2 cellular contexts compared by ENCODE assay signal in the genomic region with DNA sequence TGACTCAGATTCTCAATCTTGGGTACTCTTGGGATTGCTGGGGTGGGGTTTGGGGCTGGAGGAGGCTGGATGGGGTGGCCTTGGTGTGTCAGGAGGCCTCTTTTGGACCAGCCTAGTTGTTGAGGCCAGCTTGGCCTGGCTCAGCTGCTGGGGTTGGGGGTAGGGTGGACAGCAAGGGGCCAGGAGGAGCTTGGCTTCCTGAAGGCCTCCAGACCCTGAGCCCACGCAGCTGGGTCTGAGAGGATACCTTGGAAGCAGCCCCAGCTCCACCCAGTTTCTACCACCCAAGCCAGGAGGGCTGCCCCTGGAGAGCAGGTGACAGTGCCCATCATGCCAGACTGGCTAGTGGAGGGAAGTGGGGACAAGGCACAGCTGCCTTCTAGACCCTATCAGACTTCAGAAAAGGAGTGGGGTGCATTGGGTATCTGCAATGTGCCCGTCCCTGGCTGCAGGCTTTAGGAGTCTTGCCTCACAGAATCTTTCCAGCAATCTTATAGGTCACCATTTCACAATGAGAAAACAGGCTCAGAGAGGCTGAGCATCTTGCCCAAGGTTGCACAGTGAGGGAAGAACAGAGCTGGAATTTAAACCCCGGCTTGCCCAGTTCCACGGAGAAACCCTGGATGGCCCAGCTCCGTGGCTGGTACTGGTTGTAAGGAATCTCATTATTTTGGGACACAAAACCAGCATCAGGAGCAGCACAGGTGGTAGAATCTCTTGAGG.
TF ChIP-seq lines count a peak whose summit lies in the region.

No MANE protein-coding gene starts in this region.

TF ChIP-seq in HepG2, 621 proteins besides CTCF, POLR2A, EP300 and RAD21:
- TF ChIP-seq ZNF850 (CRISPR knock-in tag; conservative IDR thresholded peaks at IDR 0.05), result no peak
- no peak for TF ChIP-seq ZFP1 (CRISPR knock-in tag; IDR thresholded peaks at IDR 0.05)
- peak; percentile 73; the same call in 1 of the 2 replicates for TF ChIP-seq ZNF768 (CRISPR knock-in tag; IDR thresholded peaks at IDR 0.05)
- no peak for TF ChIP-seq RELA (CRISPR knock-in tag; IDR thresholded peaks at IDR 0.05)
- TF ChIP-seq NR2F2 (IDR thresholded peaks at IDR 0.05; ENCODE audit: borderline replicate concordance, low read depth), result no peak
TF ChIP-seq in HepG2: peak in this region for 1.

TF ChIP-seq in H1, 55 proteins besides CTCF, POLR2A, EP300 and RAD21:
- TF ChIP-seq RXRA (IDR thresholded peaks at IDR 0.05; ENCODE audit: insufficient read depth, low read depth, low read length) (no peak), SP4 (IDR thresholded peaks at IDR 0.05; ENCODE audit: low read length) (no peak), HDAC2 (IDR thresholded peaks at IDR 0.05; ENCODE audit: borderline replicate concordance in 1 of 2, low read depth in 2 of 2, low read length in 2 of 2) (no peak), TEAD4 (IDR thresholded peaks at IDR 0.05; ENCODE audit: low read depth, low read length) (no peak), ASH2L (IDR thresholded peaks at IDR 0.05; ENCODE audit: low read length) (no peak), JUN (IDR thresholded peaks at IDR 0.05; ENCODE audit: low read depth, low read length) (no peak), SIN3A (conservative IDR thresholded peaks at IDR 0.05 in 1 of 2, IDR thresholded peaks at IDR 0.05 in 1 of 2; ENCODE audit: low read depth in 1 of 2, low read length in 2 of 2) (no peak), RFX5 (IDR thresholded peaks at IDR 0.05; ENCODE audit: borderline replicate concordance, low read depth, low read length) (no peak), SIX5 (IDR thresholded peaks at IDR 0.05; ENCODE audit: low read depth, low read length) (no peak), BRCA1 (IDR thresholded peaks at IDR 0.05; ENCODE audit: low read depth, low read length) (no peak), POU5F1 (IDR thresholded peaks at IDR 0.05; ENCODE audit: low read depth, low read length) (no peak), FOSL1 (IDR thresholded peaks at IDR 0.05; ENCODE audit: insufficient read depth, low read depth, low read length) (no peak), CTBP2 (IDR thresholded peaks at IDR 0.05; ENCODE audit: borderline replicate concordance, insufficient read depth, insufficient read length, low read length) (no peak), JUND (IDR thresholded peaks at IDR 0.05; ENCODE audit: low read length) (no peak)
